In the genomic region with DNA sequence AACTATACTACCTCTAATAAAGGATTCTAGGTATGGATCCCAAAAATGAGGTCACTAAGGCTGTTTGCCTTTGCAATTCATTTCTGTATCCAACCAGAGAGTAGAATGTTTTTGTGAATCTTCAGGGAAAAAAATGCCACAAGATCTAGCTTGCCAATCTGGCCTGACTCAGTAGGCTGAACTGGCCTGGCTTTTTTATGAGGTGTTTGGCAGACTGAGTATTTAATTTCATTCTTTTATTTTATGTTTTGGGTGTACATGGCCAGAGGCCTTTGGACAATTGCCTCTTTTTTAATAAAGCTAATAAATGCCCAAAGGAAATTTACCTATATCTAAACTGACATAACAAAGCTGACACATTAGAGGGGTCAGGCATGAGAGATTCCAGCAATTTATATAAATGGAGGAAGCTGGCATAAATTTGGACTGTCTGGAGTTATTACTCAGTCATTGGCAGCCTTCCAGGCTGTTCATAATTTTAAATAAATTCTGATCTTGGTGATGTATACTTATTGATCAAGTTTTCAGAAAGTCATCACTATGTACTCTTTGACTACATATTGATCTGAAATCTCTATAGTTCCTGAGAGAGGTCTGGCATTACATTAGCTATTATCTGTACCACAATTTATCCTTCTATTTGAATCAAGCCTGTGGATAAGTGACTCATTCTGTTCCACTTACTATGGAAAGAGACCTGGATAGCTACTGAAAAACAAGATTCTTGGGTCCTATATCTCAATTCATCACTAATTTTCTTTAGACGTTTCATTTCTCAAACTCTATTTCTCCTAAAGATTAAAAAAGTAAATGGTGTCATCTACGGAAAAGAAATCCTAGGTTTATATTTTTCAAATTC, we compare ENCODE assay signal across 24 cellular contexts.
A peak's percentile ranks its signal among the peaks of the same experiment; 100 is the strongest.
DNase-seq lines count a peak whose midpoint lies in the region; ATAC-seq and TF ChIP-seq lines count a peak whose summit lies in the region.
"Had no signal": no experiment of that assay in that cellular context is flagged by ENCODE, and none has a peak within 500 bp of the region (broad histone marks: within the 10 kb centered on the region; RNA-seq: fewer than 3 reads in every experiment).

No MANE protein-coding gene starts in this region.

- in situ Hi-C loops in HAP-1 (cut with MboI; ENCODE audit: low sequenced_read_pairs) = no loop called here

- no peaks in the 10 kb centered on the region for H3K36me3 Mint-ChIP-seq in chondrocyte (ENCODE audit: low read depth)
- H3K36me3 Mint-ChIP-seq: activated naive CD8-positive, alpha-beta T cell had no signal

- H3K27ac ChIP-seq in body of pancreas = no peak overlapping the region
- H3K27ac ChIP-seq: SJSA1, skin epidermis, uterus had no signal

- no peak for TF ChIP-seq CTCF in chondrocyte (IDR thresholded peaks at IDR 0.05)
- TF ChIP-seq CTCF in body of pancreas (IDR thresholded peaks at IDR 0.05) = no peak

- no peaks in the 10 kb centered on the region for H3K4me1 ChIP-seq in HAP-1
- H3K4me1 ChIP-seq in body of pancreas = no peaks in the 10 kb centered on the region
- H3K4me1 ChIP-seq: SJSA1, uterus had no signal

- no peaks in the 10 kb centered on the region for H3K27me3 Mint-ChIP-seq in chondrocyte (ENCODE audit: low read depth)
- H3K27me3 Mint-ChIP-seq: activated naive CD8-positive, alpha-beta T cell had no signal

- ATAC-seq in body of pancreas = no peak
- ATAC-seq: activated CD8-positive, alpha-beta T cell treated with anti-CD3 and anti-CD28 coated beads, Interleukin-2, amount 10 ng/mL, durations not matched to agents 7 days and 5 days; HCT116 had no signal

- intact Hi-C loops in body of pancreas (cut with DNase I) = no loop called here

- DNase-seq in GM03348 (ENCODE audit: low spot score) (peak; percentile 27), NCI-H446 treated with DMSO at 0.1 percent for 48 hours (lab: John Stamatoyannopoulos, UW) (peak; percentile 39), chondrocyte (ENCODE audit: low spot score) (no peak), kidney tubule cell (ENCODE audit: low spot score) (peak; percentile 68), cortex of kidney (lab: John Stamatoyannopoulos, UW) (no peak), HAP-1 (ENCODE audit: low spot score in 2 of 2) (no peak), body of pancreas (no peak)
- DNase-seq in activated CD4-positive, alpha-beta T cell treated with anti-CD3 and anti-CD28 coated beads for 48 hours = no peak
- DNase-seq: activated CD4-positive, CD25-positive, alpha-beta regulatory T cell; activated CD8-positive, alpha-beta T cell treated with anti-CD3 and anti-CD28 coated beads, Interleukin-2, amount 10 ng/mL, durations not matched to agents 7 days and 5 days; AML-193; caudate nucleus; effector CD8-positive, alpha-beta T cell; GF-D8; NCI-H2029 treated with DMSO at 0.1 percent for 48 hours; NCI-H524 treated with DMSO at 0.1 percent for 48 hours; stimulated activated CD4-positive, alpha-beta T cell treated with anti-CD3 and anti-CD28 coated beads, Interleukin-2, amount 100 ng/mL, for 48 hours; uterus had no signal

- H3K4me3 ChIP-seq in HAP-1 = no peak overlapping the region
- no peak overlapping the region for H3K4me3 ChIP-seq in body of pancreas
- H3K4me3 ChIP-seq: SJSA1, skin epidermis, uterus had no signal

- H3K9me3 ChIP-seq in HAP-1 (no peaks in the 10 kb centered on the region), body of pancreas (no peaks in the 10 kb centered on the region)
- H3K9me3 ChIP-seq: SJSA1, uterus had no signal

- WGBS in body of pancreas, 2 donors = 73 to 83% methylated on average over 2 of the region's 2 CpGs

- H3K4me3 Mint-ChIP-seq in chondrocyte (ENCODE audit: unreplicated experiment) = no peak overlapping the region
- H3K4me3 Mint-ChIP-seq: activated CD8-positive, alpha-beta T cell treated with anti-CD3 and anti-CD28 coated beads, Interleukin-2, amount 10 ng/mL, durations not matched to agents 7 days and 5 days; activated naive CD8-positive, alpha-beta T cell; activated T-helper 1 cell treated with anti-CD3 and anti-CD28 coated beads, Interleukin-12 subunit alpha, Interleukin-12 subunit beta, Interleukin-2, Interleukin-4 antibody, amounts not matched to agents 30 ng/mL and 10 ng/mL and 1 ng/mL, durations not matched to agents 14 hours and 24 hours and 36 hours; nephron had no signal

- no peaks in the 10 kb centered on the region for H3K36me3 ChIP-seq in HAP-1 (replicated peaks)
- no peaks in the 10 kb centered on the region for H3K36me3 ChIP-seq in body of pancreas (replicated peaks in 1 of 2; ENCODE audit: insufficient read depth in 1 of 2, low read depth in 2 of 2)
- H3K36me3 ChIP-seq: SJSA1, uterus had no signal

- H3K4me1 Mint-ChIP-seq in chondrocyte (ENCODE audit: low read depth) = peaks cover 14% of the 10 kb centered on the region

- H3K27me3 ChIP-seq in HAP-1 (ENCODE audit: low read depth) (no peaks in the 10 kb centered on the region), body of pancreas (no peaks in the 10 kb centered on the region)
- H3K27me3 ChIP-seq: SJSA1, uterus had no signal

- no peaks in the 10 kb centered on the region for H3K9me3 Mint-ChIP-seq in chondrocyte (ENCODE audit: low read depth)
- H3K9me3 Mint-ChIP-seq: activated T-helper 1 cell treated with anti-CD3 and anti-CD28 coated beads, Interleukin-12 subunit alpha, Interleukin-12 subunit beta, Interleukin-2, Interleukin-4 antibody, amounts not matched to agents 30 ng/mL and 10 ng/mL and 1 ng/mL, durations not matched to agents 14 hours and 24 hours and 36 hours; nephron had no signal

- no peak for TF ChIP-seq POLR2A in body of pancreas (IDR thresholded peaks at IDR 0.05)

- peak overlapping the region; percentile 64 for H3K27ac Mint-ChIP-seq in chondrocyte (ENCODE audit: unreplicated experiment)
- H3K27ac Mint-ChIP-seq: activated CD8-positive, alpha-beta T cell treated with anti-CD3 and anti-CD28 coated beads, Interleukin-2, amount 10 ng/mL, durations not matched to agents 7 days and 5 days; activated naive CD8-positive, alpha-beta T cell; activated T-helper 1 cell treated with anti-CD3 and anti-CD28 coated beads, Interleukin-12 subunit alpha, Interleukin-12 subunit beta, Interleukin-2, Interleukin-4 antibody, amounts not matched to agents 30 ng/mL and 10 ng/mL and 1 ng/mL, durations not matched to agents 14 hours and 24 hours and 36 hours; nephron had no signal

Comparison
In these comparisons a context has a peak if more than half of its experiments do, and no peak if none do; other contexts are left out.
1. DNase-seq: peak in GM03348 (single experiment), NCI-H446 treated with DMSO at 0.1 percent for 48 hours (single experiment) and kidney tubule cell (single experiment); none in chondrocyte (single experiment), cortex of kidney (single experiment), activated CD4-positive, alpha-beta T cell treated with anti-CD3 and anti-CD28 coated beads for 48 hours (single experiment), HAP-1 (0 of 2) and body of pancreas (0 of 4).